ENCODE assay signal across 8 cellular contexts in genomic region chr12:24902521-24903304, GRCh38. TPM values are rescaled to one million over a fixed set of nuclear protein-coding genes. Genes with fewer than 3 reads are reported as not detected.
A peak's percentile ranks its signal among the peaks of the same experiment; 100 is the strongest.
DNase-seq lines count a peak whose midpoint lies in the region; ATAC-seq and TF ChIP-seq lines count a peak whose summit lies in the region.

No MANE protein-coding gene starts in this region.

- 5% methylated on average over 47 to 53 of the region's 72 CpGs for WGBS in mesodermal cell (ENCODE audit: insufficient coverage in 2 of 2), 2 experiments

- no peaks in the 10 kb centered on the region for H3K9me3 ChIP-seq in SJCRH30 (replicated peaks)
- H3K9me3 ChIP-seq in mesodermal cell (ENCODE audit: control insufficient read depth, low read length) = no peaks in the 10 kb centered on the region
- H3K9me3 ChIP-seq in subcutaneous abdominal adipose tissue (ENCODE audit: control insufficient read depth in 5 of 5, low read length in 5 of 5) = no peaks in the 10 kb centered on the region

- peaks cover 27% of the 10 kb centered on the region for H3K36me3 ChIP-seq in SJCRH30
- H3K36me3 ChIP-seq in mesodermal cell (ENCODE audit: control insufficient read depth, insufficient read depth, low read length) = peaks cover 21% of the 10 kb centered on the region
- no peaks in the 10 kb centered on the region for H3K36me3 ChIP-seq in subcutaneous abdominal adipose tissue (ENCODE audit: control insufficient read depth in 5 of 5, insufficient read depth in 5 of 5, low read length in 5 of 5)

- no peaks in the 10 kb centered on the region for H3K9me3 Mint-ChIP-seq in endothelial cell (ENCODE audit: unreplicated experiment)

- peak; percentile 44 for ATAC-seq in GM19452 (IDR thresholded peaks at IDR 0.05; ENCODE audit: unreplicated experiment)
- ATAC-seq in HG02571 (IDR thresholded peaks at IDR 0.05; ENCODE audit: unreplicated experiment) = no peak
- no peak for ATAC-seq in GM19467 (IDR thresholded peaks at IDR 0.05; ENCODE audit: unreplicated experiment)

- H3K36me3 Mint-ChIP-seq in endothelial cell (ENCODE audit: low read depth, unreplicated experiment) = peaks cover 3% of the 10 kb centered on the region

- TF ChIP-seq CTCF in AG09309 (IDR thresholded peaks at IDR 0.05; ENCODE audit: control insufficient read depth, insufficient read depth, low read depth, low read length, missing control alignments) = no peak
- TF ChIP-seq CTCF in endothelial cell (IDR thresholded peaks at IDR 0.05; ENCODE audit: unreplicated experiment) = no peak

- H3K4me1 Mint-ChIP-seq in endothelial cell (ENCODE audit: unreplicated experiment) = peaks cover 26% of the 10 kb centered on the region

- H3K27me3 ChIP-seq in SJCRH30 (no peaks in the 10 kb centered on the region), subcutaneous abdominal adipose tissue (ENCODE audit: control insufficient read depth in 5 of 5, insufficient read depth in 4 of 5, low read length in 5 of 5) (peaks cover 0 to 16% (median 8%) of the 10 kb centered on the region in 5 donors)

- peak overlapping the region; percentile 93 for H3K27ac Mint-ChIP-seq in endothelial cell (ENCODE audit: unreplicated experiment)

- peak overlapping the region; percentile 94 for H3K27ac ChIP-seq in SJCRH30
- peak overlapping the region; percentile 73 for H3K27ac ChIP-seq in mesodermal cell (ENCODE audit: low read depth, low read length, severe bottlenecking)
- peak overlapping the region; percentile 30 for H3K27ac ChIP-seq in subcutaneous abdominal adipose tissue (ENCODE audit: low read depth, low read length)

- peak overlapping the region; percentile 53 for H3K4me3 ChIP-seq in AG09309 (ENCODE audit: control insufficient read depth, low read depth, low read length)
- H3K4me3 ChIP-seq in SJCRH30 = peak overlapping the region; percentile 61
- peak overlapping the region; percentile 36 for H3K4me3 ChIP-seq in mesodermal cell (ENCODE audit: extremely low read depth, insufficient read depth, low read length, poor library complexity, severe bottlenecking)
- peak overlapping the region; percentile 69 to 85 (median 71) for H3K4me3 ChIP-seq in subcutaneous abdominal adipose tissue (ENCODE audit: low read depth in 1 of 5, low read length in 5 of 5)

- DNase-seq in AG09309 (ENCODE audit: low read depth) (no peak), SJCRH30 (no peak), endothelial cell (ENCODE audit: low spot score) (peak; percentile 34)

- H3K4me1 ChIP-seq in SJCRH30 = peaks cover 30% of the 10 kb centered on the region
- H3K4me1 ChIP-seq in mesodermal cell (ENCODE audit: control insufficient read depth, insufficient read depth, low read length, poor library complexity, severe bottlenecking) = peaks cover 63% of the 10 kb centered on the region
- H3K4me1 ChIP-seq in subcutaneous abdominal adipose tissue (ENCODE audit: control insufficient read depth in 5 of 5, insufficient read depth in 5 of 5, low read length in 5 of 5) = peaks cover 2 to 24% (median 20%) of the 10 kb centered on the region in 5 donors

- peaks cover 3% of the 10 kb centered on the region for H3K27me3 Mint-ChIP-seq in endothelial cell (ENCODE audit: unreplicated experiment)

- peak overlapping the region in 4 of 5 donors; percentile 10 to 68 (median 64) for H3K9ac ChIP-seq in subcutaneous abdominal adipose tissue (ENCODE audit: low read length in 5 of 5)

- H3K4me3 Mint-ChIP-seq in endothelial cell (ENCODE audit: unreplicated experiment) = peak overlapping the region; percentile 96

RNA-seq across cellular contexts. Expression of gene BCAT1, which starts 46.2 kb away (rescaled TPM):
- total RNA-seq in SJCRH30 (2014; rRNA removed; shearing (Covaris generic)) = 231 and 239 TPM in 2 replicates
- 110 TPM for total RNA-seq in endothelial cell (ENCODE audit: unreplicated experiment)
- 106 TPM for polyA plus RNA-seq in mesodermal cell (2013, experiment 1 of 2)
- 101 TPM for polyA plus RNA-seq in mesodermal cell (2013, experiment 2 of 2)

Comparison
In these comparisons a context has a peak if more than half of its experiments do, and no peak if none do; other contexts are left out.
1. H3K27ac ChIP-seq: peak in every context shown above with its lines; median percentile 94 in SJCRH30; 73 in mesodermal cell; 30 in subcutaneous abdominal adipose tissue.